In the genomic region with DNA sequence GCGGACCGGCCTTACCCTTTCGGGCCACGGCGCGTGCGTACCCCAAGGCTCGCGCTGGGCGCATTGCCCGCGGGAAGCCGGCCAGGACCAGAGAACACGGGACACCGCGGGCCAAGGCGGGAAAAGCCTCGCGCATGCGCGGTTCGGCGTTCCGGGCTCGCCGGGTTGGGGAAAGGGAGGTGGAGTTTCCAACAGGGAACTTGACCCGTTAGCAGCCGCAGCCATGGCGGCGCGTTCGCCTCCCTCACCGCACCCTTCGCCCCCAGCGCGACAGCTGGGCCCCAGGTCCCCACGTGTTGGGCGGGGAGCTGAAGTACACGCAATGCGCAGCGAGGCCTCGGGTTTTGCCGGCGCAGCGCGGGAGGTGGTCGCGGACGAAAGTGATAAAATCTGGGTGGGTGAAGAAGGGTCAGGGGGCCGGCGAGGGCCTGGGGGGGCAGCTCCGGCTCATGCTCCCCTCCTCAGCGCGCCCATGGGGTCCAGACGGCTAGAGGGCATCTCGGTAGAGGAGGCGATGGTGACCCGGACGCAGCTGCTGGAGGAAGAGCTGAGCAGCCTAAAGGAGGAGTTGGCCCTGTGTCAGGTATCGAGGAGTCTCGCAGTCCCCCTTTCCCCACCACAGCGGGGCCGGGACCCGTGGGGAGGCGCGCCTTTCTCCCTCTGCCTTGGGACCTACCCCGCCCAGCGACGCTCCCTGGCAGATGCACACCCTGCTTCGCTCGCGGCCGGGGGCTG, we compare ENCODE assay signal across 8 cellular contexts. TPM values are rescaled to one million over a fixed set of nuclear protein-coding genes. Genes with fewer than 3 reads are reported as not detected.
DNase-seq lines count a peak whose midpoint lies in the region; ATAC-seq and TF ChIP-seq lines count a peak whose summit lies in the region.

A gene with protein sequence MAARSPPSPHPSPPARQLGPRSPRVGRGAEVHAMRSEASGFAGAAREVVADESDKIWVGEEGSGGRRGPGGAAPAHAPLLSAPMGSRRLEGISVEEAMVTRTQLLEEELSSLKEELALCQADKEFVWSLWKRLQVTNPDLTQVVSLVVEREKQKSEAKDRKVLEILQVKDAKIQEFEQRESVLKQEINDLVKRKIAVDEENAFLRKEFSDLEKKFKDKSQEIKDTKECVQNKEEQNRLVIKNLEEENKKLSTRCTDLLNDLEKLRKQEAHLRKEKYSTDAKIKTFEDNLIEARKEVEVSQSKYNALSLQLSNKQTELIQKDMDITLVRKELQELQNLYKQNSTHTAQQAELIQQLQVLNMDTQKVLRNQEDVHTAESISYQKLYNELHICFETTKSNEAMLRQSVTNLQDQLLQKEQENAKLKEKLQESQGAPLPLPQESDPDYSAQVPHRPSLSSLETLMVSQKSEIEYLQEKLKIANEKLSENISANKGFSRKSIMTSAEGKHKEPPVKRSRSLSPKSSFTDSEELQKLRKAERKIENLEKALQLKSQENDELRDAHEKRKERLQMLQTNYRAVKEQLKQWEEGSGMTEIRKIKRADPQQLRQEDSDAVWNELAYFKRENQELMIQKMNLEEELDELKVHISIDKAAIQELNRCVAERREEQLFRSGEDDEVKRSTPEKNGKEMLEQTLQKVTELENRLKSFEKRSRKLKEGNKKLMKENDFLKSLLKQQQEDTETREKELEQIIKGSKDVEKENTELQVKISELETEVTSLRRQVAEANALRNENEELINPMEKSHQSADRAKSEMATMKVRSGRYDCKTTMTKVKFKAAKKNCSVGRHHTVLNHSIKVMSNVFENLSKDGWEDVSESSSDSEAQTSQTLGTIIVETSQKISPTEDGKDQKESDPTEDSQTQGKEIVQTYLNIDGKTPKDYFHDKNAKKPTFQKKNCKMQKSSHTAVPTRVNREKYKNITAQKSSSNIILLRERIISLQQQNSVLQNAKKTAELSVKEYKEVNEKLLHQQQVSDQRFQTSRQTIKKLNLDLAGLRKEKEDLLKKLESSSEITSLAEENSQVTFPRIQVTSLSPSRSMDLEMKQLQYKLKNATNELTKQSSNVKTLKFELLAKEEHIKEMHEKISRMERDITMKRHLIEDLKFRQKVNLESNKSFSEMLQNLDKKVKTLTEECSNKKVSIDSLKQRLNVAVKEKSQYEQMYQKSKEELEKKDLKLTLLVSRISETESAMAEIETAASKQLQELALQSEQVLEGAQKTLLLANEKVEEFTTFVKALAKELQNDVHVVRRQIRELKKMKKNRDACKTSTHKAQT (N-terminal part only) (plus strand): TSS at position 198 of the 735 bp plus-strand sequence. CDS start 26 bp downstream, at position 224.

- peaks cover 0 to 14% (median 4%) of the 10 kb centered on the region in 11 experiments; a peak in 7 of 22 replicates for H3K9me3 ChIP-seq in BLaER1 treated with 17β-estradiol and CSF1 and Interleukin-3, amounts not matched to agents 10 nM and 100 nM (replicated peaks in 1 of 11)
- no peaks in the 10 kb centered on the region for H3K9me3 ChIP-seq in naive thymus-derived CD4-positive, alpha-beta T cell (ENCODE audit: control insufficient read depth in 2 of 3, low read length in 3 of 3)

- POLR2A ChIA-PET in naive thymus-derived CD4-positive, alpha-beta T cell (lab: Charles Lee) = no interaction called here

- H3K9me3 Mint-ChIP-seq in activated T-cell treated with anti-CD3 and anti-CD28 coated beads, Interleukin-2, amount 50 U/mL, for 24 hours = peaks cover 7% of the 10 kb centered on the region
- H3K9me3 Mint-ChIP-seq in naive thymus-derived CD4-positive, alpha-beta T cell = peaks cover 0 to 13% (median 4%) of the 10 kb centered on the region in 11 donors
- peaks cover 8 to 11% of the 10 kb centered on the region in 2 donors for H3K9me3 Mint-ChIP-seq in stimulated activated naive CD8-positive, alpha-beta T cell treated with anti-CD3 and anti-CD28 coated beads, Interleukin-15, amount 100 ng/mL, for 72 hours

- CTCF ChIA-PET in naive thymus-derived CD4-positive, alpha-beta T cell (lab: Charles Lee) = no interaction called here

- TF ChIP-seq CTCF in HL-60 (IDR thresholded peaks at IDR 0.05; ENCODE audit: insufficient read depth, low read length) = no peak
- no peak for TF ChIP-seq CTCF in fibroblast of the aortic adventitia (IDR thresholded peaks at IDR 0.05; ENCODE audit: insufficient read depth, low read length)

- peak within 1 kb of the TSS; percentile 85 to 94 (median 91) for H3K27ac ChIP-seq in BLaER1 treated with 17β-estradiol and CSF1 and Interleukin-3, amounts not matched to agents 10 nM and 100 nM
- H3K27ac ChIP-seq in HL-60 (replicated peaks) = peak within 1 kb of the TSS; percentile 91
- H3K27ac ChIP-seq in naive thymus-derived CD4-positive, alpha-beta T cell (ENCODE audit: low read depth, low read length) = no peak within 1 kb of the TSS

- H3K27me3 Mint-ChIP-seq in activated T-cell treated with anti-CD3 and anti-CD28 coated beads, Interleukin-2, amount 50 U/mL, for 24 hours = peaks cover 39% of the 10 kb centered on the region
- peaks cover 17 to 41% (median 19%) of the 10 kb centered on the region in 5 donors for H3K27me3 Mint-ChIP-seq in naive thymus-derived CD4-positive, alpha-beta T cell
- H3K27me3 Mint-ChIP-seq in stimulated activated naive CD8-positive, alpha-beta T cell treated with anti-CD3 and anti-CD28 coated beads, Interleukin-15, amount 100 ng/mL, for 72 hours = peaks cover 44% of the 10 kb centered on the region

- no peaks in the 10 kb centered on the region for H3K27me3 ChIP-seq in BLaER1 treated with 17β-estradiol and CSF1 and Interleukin-3, amounts not matched to agents 10 nM and 100 nM
- H3K27me3 ChIP-seq in HL-60 (ENCODE audit: insufficient read depth, poor library complexity, severe bottlenecking) = no peaks in the 10 kb centered on the region
- H3K27me3 ChIP-seq in naive thymus-derived CD4-positive, alpha-beta T cell (ENCODE audit: control insufficient read depth in 2 of 2, insufficient read depth in 2 of 2, low read length in 2 of 2) = no peaks in the 10 kb centered on the region

- ATAC-seq in GM19324 (IDR thresholded peaks at IDR 0.05; ENCODE audit: low FRiP score, unreplicated experiment) = peak; percentile 89
- ATAC-seq in naive thymus-derived CD4-positive, alpha-beta T cell = peak; percentile 81
- peak; percentile 77 for ATAC-seq in stimulated activated naive CD8-positive, alpha-beta T cell treated with anti-CD3 and anti-CD28 coated beads, Interleukin-15, amount 100 ng/mL, for 72 hours

- peak within 1 kb of the TSS; percentile 36 for H3K27ac Mint-ChIP-seq in activated T-cell treated with anti-CD3 and anti-CD28 coated beads, Interleukin-2, amount 50 U/mL, for 24 hours
- peak within 1 kb of the TSS in 2 of 9 donors; percentile 24 to 81 for H3K27ac Mint-ChIP-seq in naive thymus-derived CD4-positive, alpha-beta T cell
- H3K27ac Mint-ChIP-seq in stimulated activated naive CD8-positive, alpha-beta T cell treated with anti-CD3 and anti-CD28 coated beads, Interleukin-15, amount 100 ng/mL, for 72 hours = peak within 1 kb of the TSS; percentile 64 to 73

- DNase-seq in HL-60 (ENCODE audit: low read depth in 1 of 2, low spot score in 1 of 2) (peak; percentile 57 to 85), NCI-H774 (lab: John Stamatoyannopoulos, UW) (peak; percentile 96), fibroblast of the aortic adventitia (ENCODE audit: low read depth) (peak; percentile 91)
- peak; percentile 66 for DNase-seq in activated T-cell treated with anti-CD3 and anti-CD28 coated beads, Interleukin-2, amount 50 U/mL, for 24 hours
- peak in 3 of 9 donors; percentile 1 to 68 (median 35) for DNase-seq in naive thymus-derived CD4-positive, alpha-beta T cell
- peak; percentile 30 to 37 for DNase-seq in stimulated activated naive CD8-positive, alpha-beta T cell treated with anti-CD3 and anti-CD28 coated beads, Interleukin-15, amount 100 ng/mL, for 72 hours

- peaks cover 0 to 11% (median 6%) of the 10 kb centered on the region in 11 experiments; a peak in 12 of 22 replicates for H3K36me3 ChIP-seq in BLaER1 treated with 17β-estradiol and CSF1 and Interleukin-3, amounts not matched to agents 10 nM and 100 nM
- H3K36me3 ChIP-seq in naive thymus-derived CD4-positive, alpha-beta T cell (ENCODE audit: control insufficient read depth in 2 of 3, insufficient read depth in 3 of 3, low read length in 3 of 3) = no peaks in the 10 kb centered on the region

- peak within 1 kb of the TSS; percentile 65 for H3K4me3 Mint-ChIP-seq in activated T-cell treated with anti-CD3 and anti-CD28 coated beads, Interleukin-2, amount 50 U/mL, for 24 hours
- peak within 1 kb of the TSS; percentile 58 to 88 (median 78) for H3K4me3 Mint-ChIP-seq in naive thymus-derived CD4-positive, alpha-beta T cell
- H3K4me3 Mint-ChIP-seq in stimulated activated naive CD8-positive, alpha-beta T cell treated with anti-CD3 and anti-CD28 coated beads, Interleukin-15, amount 100 ng/mL, for 72 hours = peak within 1 kb of the TSS; percentile 80 to 82

- H3K4me2 ChIP-seq in BLaER1 treated with 17β-estradiol and CSF1 and Interleukin-3, amounts not matched to agents 10 nM and 100 nM = peak within 1 kb of the TSS; percentile 72 to 93 (median 82)

- H3K4me3 ChIP-seq in BLaER1 treated with 17β-estradiol and CSF1 and Interleukin-3, amounts not matched to agents 10 nM and 100 nM = peak within 1 kb of the TSS; percentile 74 to 95 (median 86)
- H3K4me3 ChIP-seq in HL-60 (replicated peaks; ENCODE audit: insufficient read depth, low read length) = peak within 1 kb of the TSS; percentile 68
- peak within 1 kb of the TSS; percentile 91 for H3K4me3 ChIP-seq in fibroblast of the aortic adventitia (ENCODE audit: low read depth, low read length)
- H3K4me3 ChIP-seq in naive thymus-derived CD4-positive, alpha-beta T cell (ENCODE audit: low read length) = no peak within 1 kb of the TSS

- peaks cover 5 to 16% (median 12%) of the 10 kb centered on the region in 10 experiments; a peak in 12 of 20 replicates for H3K4me1 ChIP-seq in BLaER1 treated with 17β-estradiol and CSF1 and Interleukin-3, amounts not matched to agents 10 nM and 100 nM
- H3K4me1 ChIP-seq in naive thymus-derived CD4-positive, alpha-beta T cell (ENCODE audit: control insufficient read depth in 2 of 2, insufficient read depth in 2 of 2, low read length in 2 of 2) = no peaks in the 10 kb centered on the region

- H4K20me1 ChIP-seq in BLaER1 treated with 17β-estradiol and CSF1 and Interleukin-3, amounts not matched to agents 10 nM and 100 nM = no peaks in the 10 kb centered on the region

- H3K4me1 Mint-ChIP-seq in activated T-cell treated with anti-CD3 and anti-CD28 coated beads, Interleukin-2, amount 50 U/mL, for 24 hours (ENCODE audit: low read depth) = peaks cover 13% of the 10 kb centered on the region
- peaks cover 5 to 22% (median 9%) of the 10 kb centered on the region in 7 donors for H3K4me1 Mint-ChIP-seq in naive thymus-derived CD4-positive, alpha-beta T cell
- H3K4me1 Mint-ChIP-seq in stimulated activated naive CD8-positive, alpha-beta T cell treated with anti-CD3 and anti-CD28 coated beads, Interleukin-15, amount 100 ng/mL, for 72 hours = peaks cover 16% of the 10 kb centered on the region

- no peaks in the 10 kb centered on the region for H3K36me3 Mint-ChIP-seq in activated T-cell treated with anti-CD3 and anti-CD28 coated beads, Interleukin-2, amount 50 U/mL, for 24 hours (ENCODE audit: low read depth)
- peaks cover 0 to 11% (median 3%) of the 10 kb centered on the region in 5 donors for H3K36me3 Mint-ChIP-seq in naive thymus-derived CD4-positive, alpha-beta T cell

- intact Hi-C loops in naive thymus-derived CD4-positive, alpha-beta T cell (cut with micrococcal nuclease) = no loop called here

- peak within 1 kb of the TSS; percentile 88 to 96 (median 92) for H3K9ac ChIP-seq in BLaER1 treated with 17β-estradiol and CSF1 and Interleukin-3, amounts not matched to agents 10 nM and 100 nM

RNA-seq across cellular contexts. Expression of the gene that starts here (rescaled TPM):
- 25.8 and 27.2 TPM in 2 replicates for total RNA-seq in fibroblast of the aortic adventitia (ENCODE audit: low replicate concordance)
- 1 to 10 TPM in 2 of 5 experiments, under 1 TPM in 2, not detected in 1; 0.21 to 2.7 (median 1.0) TPM for total RNA-seq in naive thymus-derived CD4-positive, alpha-beta T cell
- polyA plus RNA-seq in naive thymus-derived CD4-positive, alpha-beta T cell = not detected
